ENCODE assay signal across 8 cellular contexts in the genomic region with DNA sequence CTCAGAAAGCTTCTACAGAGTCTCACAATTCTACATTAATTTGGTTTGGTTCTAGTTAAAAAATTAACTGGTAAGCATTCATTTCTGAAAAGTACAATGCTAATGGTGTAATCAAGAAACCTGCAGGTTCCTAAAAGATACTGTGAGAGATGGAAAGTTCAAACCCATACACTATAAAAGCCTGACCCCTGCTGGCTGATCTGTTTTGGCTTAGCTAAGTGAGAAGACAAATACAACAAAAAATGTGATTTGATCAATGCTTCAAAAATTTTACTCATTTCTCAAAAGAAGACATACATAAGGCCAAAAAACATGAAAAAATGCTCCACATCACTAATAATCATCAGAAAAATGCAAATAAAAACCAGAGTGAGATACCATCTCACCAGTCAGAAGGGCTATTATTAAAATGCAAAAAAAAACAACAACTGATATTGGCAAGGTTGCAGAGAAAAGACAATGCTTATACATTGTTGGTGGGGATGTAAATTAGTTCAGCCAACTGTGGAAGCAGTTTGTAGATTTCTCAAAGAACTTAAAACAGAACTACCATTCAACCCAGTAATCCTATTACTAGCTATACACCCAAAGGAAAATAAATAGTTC.
DNase-seq lines count a peak whose midpoint lies in the region; ATAC-seq and TF ChIP-seq lines count a peak whose summit lies in the region.

No MANE protein-coding gene starts in this region.

- no peak overlapping the region for H2BK120ac ChIP-seq in mesenchymal stem cell (ENCODE audit: low read depth, low read length)

- H2AFZ ChIP-seq in mesenchymal stem cell (ENCODE audit: low read depth, low read length), result no peak overlapping the region

- H3K27me3 ChIP-seq in mesenchymal stem cell (ENCODE audit: control insufficient read depth in 1 of 2, insufficient read depth in 1 of 2, low read length in 2 of 2), result no peaks in the 10 kb centered on the region

- no peak overlapping the region for H3K9ac ChIP-seq in mesenchymal stem cell (ENCODE audit: low read length)

- no peak overlapping the region for H4K91ac ChIP-seq in mesenchymal stem cell (ENCODE audit: low read length)

- H3K4me1 ChIP-seq in mesenchymal stem cell (ENCODE audit: control insufficient read depth, insufficient read depth, low read depth, low read length), result peaks cover 2% of the 10 kb centered on the region

- no peak overlapping the region for H3K18ac ChIP-seq in mesenchymal stem cell (ENCODE audit: low read depth in 1 of 2, low read length in 2 of 2)

- no peak overlapping the region for H3K4ac ChIP-seq in mesenchymal stem cell (ENCODE audit: low read depth in 1 of 2, low read length in 2 of 2)

- DNase-seq in natural killer cell, result no peak
- DNase-seq in natural killer cell treated with Interleukin-12 subunit alpha and Interleukin-12 subunit beta and Interleukin-15 and Interleukin-18, amount 100 ng/mL, for 72 hours (ENCODE audit: low spot score), result no peak
- DNase-seq in RKO (ENCODE audit: low spot score), result peak; percentile 52
- DNase-seq in coronary artery (ENCODE audit: low spot score), result no peak
- peak; percentile 56 for DNase-seq in mesenchymal stem cell
- DNase-seq in DMS79 (lab: John Stamatoyannopoulos, UW), result no peak
- no peak for DNase-seq in UCSD-AML1 (lab: John Stamatoyannopoulos, UW; ENCODE audit: unreplicated experiment)

- no peak overlapping the region for H3K4me3 ChIP-seq in coronary artery
- no peak overlapping the region for H3K4me3 ChIP-seq in mesenchymal stem cell (ENCODE audit: insufficient read depth in 1 of 2, low read depth in 1 of 2, low read length in 2 of 2)

- no peak overlapping the region for H3K4me3 Mint-ChIP-seq in natural killer cell
- H3K4me3 Mint-ChIP-seq in natural killer cell treated with Interleukin-12 subunit alpha and Interleukin-12 subunit beta and Interleukin-15 and Interleukin-18, amount 100 ng/mL, for 72 hours, result no peak overlapping the region

- H3K9me3 ChIP-seq in mesenchymal stem cell (ENCODE audit: control insufficient read depth, low read length), result no peaks in the 10 kb centered on the region

- peaks cover 9 to 32% of the 10 kb centered on the region in 2 donors for H3K27me3 Mint-ChIP-seq in natural killer cell (ENCODE audit: low read depth in 2 of 2)
- H3K27me3 Mint-ChIP-seq in natural killer cell treated with Interleukin-12 subunit alpha and Interleukin-12 subunit beta and Interleukin-15 and Interleukin-18, amount 100 ng/mL, for 72 hours, result peaks cover 15 to 31% of the 10 kb centered on the region in 2 donors

- no peaks in the 10 kb centered on the region for H3K9me3 Mint-ChIP-seq in natural killer cell
- H3K9me3 Mint-ChIP-seq in natural killer cell treated with Interleukin-12 subunit alpha and Interleukin-12 subunit beta and Interleukin-15 and Interleukin-18, amount 100 ng/mL, for 72 hours, result no peaks in the 10 kb centered on the region

- H3K27ac Mint-ChIP-seq in natural killer cell, result no peak overlapping the region
- no peak overlapping the region for H3K27ac Mint-ChIP-seq in natural killer cell treated with Interleukin-12 subunit alpha and Interleukin-12 subunit beta and Interleukin-15 and Interleukin-18, amount 100 ng/mL, for 72 hours

- H3K36me3 Mint-ChIP-seq in natural killer cell, result no peaks in the 10 kb centered on the region
- H3K36me3 Mint-ChIP-seq in natural killer cell treated with Interleukin-12 subunit alpha and Interleukin-12 subunit beta and Interleukin-15 and Interleukin-18, amount 100 ng/mL, for 72 hours, result no peaks in the 10 kb centered on the region

- no peak overlapping the region for H3K14ac ChIP-seq in mesenchymal stem cell (ENCODE audit: low read length in 2 of 2)

- no peak overlapping the region for H2AK5ac ChIP-seq in mesenchymal stem cell (ENCODE audit: low read length, severe bottlenecking)

- no peak overlapping the region for H3K23ac ChIP-seq in mesenchymal stem cell (ENCODE audit: low read length in 2 of 2)

- H3K4me1 Mint-ChIP-seq in natural killer cell, result no peaks in the 10 kb centered on the region
- H3K4me1 Mint-ChIP-seq in natural killer cell treated with Interleukin-12 subunit alpha and Interleukin-12 subunit beta and Interleukin-15 and Interleukin-18, amount 100 ng/mL, for 72 hours (ENCODE audit: low read depth in 2 of 2), result no peaks in the 10 kb centered on the region

- no peaks in the 10 kb centered on the region for H3K79me1 ChIP-seq in mesenchymal stem cell (replicated peaks; ENCODE audit: low read length, poor library complexity, severe bottlenecking)

- TF ChIP-seq CTCF in natural killer cell (IDR thresholded peaks at IDR 0.05) (peak; percentile 51), coronary artery (IDR thresholded peaks at IDR 0.05) (peak; percentile 24)

- H2BK15ac ChIP-seq in mesenchymal stem cell (ENCODE audit: low read depth, poor library complexity, severe bottlenecking), result no peak overlapping the region

- H3K4me2 ChIP-seq in mesenchymal stem cell (ENCODE audit: low read length, poor library complexity, severe bottlenecking), result no peak overlapping the region

- peak in 1 of 3 donors; percentile 52 for ATAC-seq in natural killer cell
- no peak for ATAC-seq in natural killer cell treated with Interleukin-12 subunit alpha and Interleukin-12 subunit beta and Interleukin-15 and Interleukin-18, amount 100 ng/mL, for 72 hours
- ATAC-seq in HG03045 (IDR thresholded peaks at IDR 0.05; ENCODE audit: unreplicated experiment), result peak; percentile 53

- H3K36me3 ChIP-seq in mesenchymal stem cell (ENCODE audit: control insufficient read depth in 1 of 2, insufficient read depth in 2 of 2, low read depth in 1 of 2, low read length in 2 of 2), result peaks cover 4 to 41% of the 10 kb centered on the region in 2 experiments

- H3K27ac ChIP-seq in coronary artery, result no peak overlapping the region
- no peak overlapping the region for H3K27ac ChIP-seq in mesenchymal stem cell (ENCODE audit: low read length, poor library complexity, severe bottlenecking)

- H4K8ac ChIP-seq in mesenchymal stem cell (ENCODE audit: low read length), result no peak overlapping the region

- H2BK5ac ChIP-seq in mesenchymal stem cell (ENCODE audit: low read depth, low read length, poor library complexity, severe bottlenecking), result no peak overlapping the region

- intact Hi-C loops in natural killer cell (cut with micrococcal nuclease), result loop anchor here (10.0 kb wide), 1 partner anchor 1414 kb away; no protein-coding TSS in a partner anchor

- no peak overlapping the region for H2BK12ac ChIP-seq in mesenchymal stem cell (ENCODE audit: low read length in 2 of 2)

Comparison
In these comparisons a context has a peak if more than half of its experiments do, and no peak if none do; other contexts are left out.
1. DNase-seq: peak in RKO (single experiment) and mesenchymal stem cell (single experiment); none in natural killer cell (single experiment), natural killer cell treated with Interleukin-12 subunit alpha and Interleukin-12 subunit beta and Interleukin-15 and Interleukin-18, amount 100 ng/mL, for 72 hours (single experiment), coronary artery (single experiment), DMS79 (single experiment) and UCSD-AML1 (single experiment).